Comparison of ENCODE assay signal across 22 cellular contexts in genomic region chr2:29323301-29323700, GRCh38.
DNase-seq lines count a peak whose midpoint lies in the region; ATAC-seq and TF ChIP-seq lines count a peak whose summit lies in the region.
"Had no signal": no experiment of that assay in that cellular context is flagged by ENCODE, and none has a peak within 500 bp of the region (broad histone marks: within the 10 kb centered on the region; RNA-seq: fewer than 3 reads in every experiment).

No MANE protein-coding gene starts in this region.

- ATAC-seq in SK-N-SH treated with all-trans-retinoic acid at 6 μM for 48 hours: peak; percentile 18
- ATAC-seq in GM23338: no peak
- ATAC-seq: K562, Right ventricle myocardium inferior had no signal

- no peak for TF ChIP-seq RAD21 in SK-N-SH (IDR thresholded peaks at IDR 0.05; ENCODE audit: low read length)

- H3K23ac ChIP-seq in neuronal stem cell (ENCODE audit: low read depth, low read length, poor library complexity): no peak overlapping the region

- no peaks in the 10 kb centered on the region for H3K79me2 ChIP-seq in SK-N-SH (ENCODE audit: insufficient read depth)
- no peaks in the 10 kb centered on the region for H3K79me2 ChIP-seq in GM23338 (replicated peaks; ENCODE audit: insufficient read depth)

- no peak overlapping the region for H2AFZ ChIP-seq in SK-N-SH (ENCODE audit: low read depth)
- peak overlapping the region; percentile 28; the same call in 1 of the 2 replicates for H2AFZ ChIP-seq in GM23338
- peak overlapping the region; percentile 19 for H2AFZ ChIP-seq in neuronal stem cell (ENCODE audit: low read length)
- H2AFZ ChIP-seq: PC-9 had no signal

- CTCF ChIA-PET in SK-N-SH (lab: Yijun Ruan, JAX): interaction anchor here (0.9 to 8.6 kb wide), 4 partner anchors 9 to 51 kb away, joined by 3 to 91 read pairs (median 3); no protein-coding TSS in a partner anchor

- no peak overlapping the region for H2BK5ac ChIP-seq in neuronal stem cell (ENCODE audit: low read length)

- POLR2A ChIA-PET in SK-N-SH (lab: Yijun Ruan, JAX): no interaction called here

- no peak overlapping the region for H2AK5ac ChIP-seq in neuronal stem cell (ENCODE audit: low read depth, low read length)

- no peaks in the 10 kb centered on the region for H3K27me3 ChIP-seq in SK-N-SH (ENCODE audit: insufficient read depth)
- no peaks in the 10 kb centered on the region for H3K27me3 ChIP-seq in GM23338 (ENCODE audit: insufficient read depth)
- H3K27me3 ChIP-seq in neuronal stem cell (ENCODE audit: control insufficient read depth in 3 of 3, insufficient read depth in 3 of 3, low read depth in 1 of 3, low read length in 3 of 3): peaks cover 0 to 5% (median 0%) of the 10 kb centered on the region in 3 experiments

- H3K9me2 ChIP-seq in SK-N-SH: no peaks in the 10 kb centered on the region
- peaks cover 5% of the 10 kb centered on the region; the same call in 1 of the 2 replicates for H3K9me2 ChIP-seq in GM23338 (ENCODE audit: insufficient read depth)

- H3K4me3 ChIP-seq in SK-N-SH (ENCODE audit: low read depth in 2 of 2, low read length in 1 of 2) (no peak overlapping the region), GM23338 (no peak overlapping the region), neuronal stem cell (ENCODE audit: low read length in 2 of 2) (no peak overlapping the region), coronary artery (no peak overlapping the region)
- H3K4me3 ChIP-seq: K562, PC-9 had no signal

- H4K91ac ChIP-seq in neuronal stem cell (ENCODE audit: low read depth, low read length, poor library complexity): no peak overlapping the region

- no peaks in the 10 kb centered on the region for H3K27me3 Mint-ChIP-seq in GM23338 (ENCODE audit: insufficient read depth, low read depth, poor library complexity)

- no peak overlapping the region for H4K8ac ChIP-seq in neuronal stem cell (ENCODE audit: low read depth, low read length)

- H3K27ac Mint-ChIP-seq in GM23338: no peak overlapping the region

- 51% methylated on average over 2 of the region's 2 CpGs for WGBS in SK-N-SH (ENCODE audit: low lambda C conversion rate)
- WGBS in neuronal stem cell (ENCODE audit: extremely low coverage in 2 of 2, insufficient read length in 2 of 2, insufficient replicate concordance in 1 of 2), 2 donors: no CpG with 5 or more reads among the region's 2 CpGs

- H3K9me3 Mint-ChIP-seq in GM23338: no peaks in the 10 kb centered on the region

- H3K4me3 Mint-ChIP-seq in GM23338: no peak overlapping the region

- no peak for TF ChIP-seq CTCF in SK-N-SH (IDR thresholded peaks at IDR 0.05)
- no peak for TF ChIP-seq CTCF in GM23338 (conservative IDR thresholded peaks at IDR 0.05; ENCODE audit: low read depth in 2 of 2)
- no peak for TF ChIP-seq CTCF in coronary artery (IDR thresholded peaks at IDR 0.05)

- H3F3A ChIP-seq in SK-N-SH (replicated peaks; ENCODE audit: insufficient read depth) (peaks cover 6% of the 10 kb centered on the region), GM23338 (replicated peaks; ENCODE audit: low read depth) (no peaks in the 10 kb centered on the region)

- no peaks in the 10 kb centered on the region for H3K9me3 ChIP-seq in SK-N-SH
- H3K9me3 ChIP-seq in neuronal stem cell (replicated peaks in 1 of 2; ENCODE audit: control insufficient read depth in 2 of 2, insufficient read depth in 1 of 2, low read depth in 1 of 2, low read length in 2 of 2): no peaks in the 10 kb centered on the region

- TF ChIP-seq EP300 in SK-N-SH (IDR thresholded peaks at IDR 0.05; ENCODE audit: borderline replicate concordance in 1 of 2, low read depth in 1 of 2, low read length in 1 of 2): no peak

- no peaks in the 10 kb centered on the region for H3K36me3 Mint-ChIP-seq in GM23338 (ENCODE audit: low read depth)

- H3K14ac ChIP-seq in neuronal stem cell (ENCODE audit: low read length): no peak overlapping the region

- no peak overlapping the region for H2BK12ac ChIP-seq in neuronal stem cell (ENCODE audit: low read length)

- no peaks in the 10 kb centered on the region for H3K79me1 ChIP-seq in neuronal stem cell (ENCODE audit: low read depth, low read length)

- no peak overlapping the region for H2BK15ac ChIP-seq in neuronal stem cell (ENCODE audit: low read length)

- H4K20me1 ChIP-seq in SK-N-SH (ENCODE audit: insufficient read depth) (no peaks in the 10 kb centered on the region), GM23338 (replicated peaks; ENCODE audit: insufficient read depth) (no peaks in the 10 kb centered on the region)

- H3K18ac ChIP-seq in neuronal stem cell (ENCODE audit: low read length): no peak overlapping the region

- H3K36me3 ChIP-seq in SK-N-SH (replicated peaks in 1 of 2; ENCODE audit: control insufficient read depth in 1 of 2, insufficient read depth in 2 of 2, low read length in 1 of 2): peaks cover 0 to 4% of the 10 kb centered on the region in 2 experiments
- H3K36me3 ChIP-seq in GM23338 (ENCODE audit: insufficient read depth): no peaks in the 10 kb centered on the region
- peaks cover 0 to 18% of the 10 kb centered on the region in 2 donors for H3K36me3 ChIP-seq in neuronal stem cell (replicated peaks in 1 of 2; ENCODE audit: control insufficient read depth in 2 of 2, insufficient read depth in 2 of 2, low read length in 2 of 2)

- peaks cover 0 to 40% of the 10 kb centered on the region in 2 experiments; a peak in 3 of 4 replicates for H3K4me1 ChIP-seq in SK-N-SH (ENCODE audit: control insufficient read depth in 1 of 2, insufficient read depth in 2 of 2, low read depth in 1 of 2, low read length in 1 of 2)
- H3K4me1 ChIP-seq in GM23338 (ENCODE audit: insufficient read depth): no peaks in the 10 kb centered on the region
- H3K4me1 ChIP-seq in neuronal stem cell (ENCODE audit: control insufficient read depth in 2 of 2, insufficient read depth in 1 of 2, low read depth in 1 of 2, low read length in 2 of 2): peaks cover 8 to 14% of the 10 kb centered on the region in 2 donors

- DNase-seq in SK-N-SH: no peak
- no peak for DNase-seq in GM23338 (ENCODE audit: low spot score)
- peak; percentile 30 for DNase-seq in astrocyte of the hippocampus (ENCODE audit: low read depth, low spot score)
- DNase-seq in neuronal stem cell (ENCODE audit: low spot score): peak; percentile 54
- no peak for DNase-seq in NCI-H2196 (lab: John Stamatoyannopoulos, UW; ENCODE audit: unreplicated experiment)
- DNase-seq in HT-29 (ENCODE audit: low spot score): no peak
- DNase-seq in coronary artery (ENCODE audit: low spot score): no peak
- DNase-seq: Calu3, DMS53, H7, Kasumi-1, MV-4-11, NCI-H146, NCI-H1930, NCI-H2107, NCI-H82, PC-9, SW 1271 had no signal

- H3K9ac ChIP-seq in SK-N-SH (no peak overlapping the region), neuronal stem cell (ENCODE audit: low read depth, low read length, poor library complexity) (no peak overlapping the region)

- H3K4me1 Mint-ChIP-seq in GM23338: no peaks in the 10 kb centered on the region

- no peak overlapping the region for H2BK120ac ChIP-seq in neuronal stem cell (ENCODE audit: low read depth, low read length)

- H3K4ac ChIP-seq in neuronal stem cell (ENCODE audit: low read length): no peak overlapping the region

- H3K27ac ChIP-seq in SK-N-SH (ENCODE audit: low read depth in 2 of 2, low read length in 1 of 2) (peak overlapping the region in 1 of 2 experiments; percentile 29; a peak in 2 of 4 replicates), GM23338 (ENCODE audit: low read depth) (no peak overlapping the region), neuronal stem cell (replicated peaks; ENCODE audit: low read length) (no peak overlapping the region), coronary artery (no peak overlapping the region)
- H3K27ac ChIP-seq: 22Rv1, PC-9 had no signal

- no peak overlapping the region for H3K4me2 ChIP-seq in SK-N-SH
- H3K4me2 ChIP-seq in GM23338: no peak overlapping the region
- no peak overlapping the region for H3K4me2 ChIP-seq in neuronal stem cell (ENCODE audit: insufficient read depth, low read length, poor library complexity, severe bottlenecking)
- H3K4me2 ChIP-seq: PC-9 had no signal

TF ChIP-seq in SK-N-SH treated with all-trans-retinoic acid at 6 μM for 48 hours, 23 proteins besides CTCF, POLR2A, EP300 and RAD21 (continues in another document):
- TF ChIP-seq CREB5 (CRISPR knock-in tag; IDR thresholded peaks at IDR 0.05; ENCODE audit: low read depth): no peak

TF ChIP-seq in SK-N-SH, 30 proteins besides CTCF, POLR2A, EP300 and RAD21:
- TF ChIP-seq MXI1 (IDR thresholded peaks at IDR 0.05; ENCODE audit: low read depth, low read length): no peak

TF ChIP-seq in GM23338, 12 proteins besides CTCF, POLR2A, EP300 and RAD21 (continues in another document):
- TF ChIP-seq NANOG (IDR thresholded peaks at IDR 0.05; ENCODE audit: borderline replicate concordance): no peak
- no peak for TF ChIP-seq ZNF331 (CRISPR knock-in tag; IDR thresholded peaks at IDR 0.05; ENCODE audit: low read depth)
- TF ChIP-seq ETS1 (IDR thresholded peaks at IDR 0.05): no peak

Comparison
In these comparisons a context has a peak if more than half of its experiments do, and no peak if none do; other contexts are left out.
1. DNase-seq: peak in astrocyte of the hippocampus (single experiment) and neuronal stem cell (single experiment); none in SK-N-SH (single experiment), GM23338 (single experiment), NCI-H2196 (single experiment), HT-29 (single experiment) and coronary artery (single experiment).